ENCODE assay signal across 29 cellular contexts in genomic region chr18:6712401-6712800, GRCh38. TPM values are rescaled to one million over a fixed set of nuclear protein-coding genes. Genes with fewer than 3 reads are reported as not detected.
"Had no signal": no experiment of that assay in that cellular context is flagged by ENCODE, and none has a peak within 500 bp of the region (broad histone marks: within the 10 kb centered on the region; RNA-seq: fewer than 3 reads in every experiment).

No MANE protein-coding gene starts in this region.

- H3K27ac Mint-ChIP-seq: activated CD8-positive, alpha-beta T cell treated with anti-CD3 and anti-CD28 coated beads for 36 hours; activated T-helper 17 cell treated with anti-CD3 and anti-CD28 coated beads, Interleukin-2, amount 50 U/mL, for 72 hours; effector memory CD8-positive, alpha-beta T cell; naive B cell; nephron progenitor cell; progenitor cell of endocrine pancreas had no signal

- H3K27ac ChIP-seq: foreskin keratinocyte, left ventricle myocardium inferior, ovary, skin epidermis, testis, transverse colon had no signal

- H3K4me1 ChIP-seq: foreskin keratinocyte, left ventricle myocardium inferior, testis, transverse colon had no signal

- H3K36me3 ChIP-seq: left ventricle myocardium inferior, ovary, transverse colon had no signal

- H3K4me1 Mint-ChIP-seq: activated T-helper 17 cell treated with anti-CD3 and anti-CD28 coated beads, Interleukin-2, amount 50 U/mL, for 72 hours; naive B cell; nephron progenitor cell had no signal

- H3K27me3 Mint-ChIP-seq: activated CD8-positive, alpha-beta T cell treated with anti-CD3 and anti-CD28 coated beads for 36 hours; activated T-helper 17 cell treated with anti-CD3 and anti-CD28 coated beads, Interleukin-2, amount 50 U/mL, for 72 hours; effector memory CD8-positive, alpha-beta T cell; naive B cell had no signal

- ATAC-seq: activated CD8-positive, alpha-beta T cell treated with anti-CD3 and anti-CD28 coated beads for 36 hours; activated T-cell treated with anti-CD3 and anti-CD28 coated beads, Interleukin-2, amount 50 U/mL, for 4 hours; activated T-helper 17 cell treated with anti-CD3 and anti-CD28 coated beads, Interleukin-2, amount 50 U/mL, for 72 hours; effector memory CD8-positive, alpha-beta T cell; esophagus mucosa; foreskin keratinocyte; sciatic nerve; stimulated activated naive CD8-positive, alpha-beta T cell treated with anti-CD3 and anti-CD28 coated beads, Interleukin-15, Interleukin-2, amounts not matched to agents 100 U/mL and 50 U/mL, for 24 hours had no signal

- FAIRE-seq: astrocyte had no signal

- H3K9me3 ChIP-seq: left ventricle myocardium inferior, ovary, testis, transverse colon had no signal

- H3K9me3 Mint-ChIP-seq: activated T-cell treated with anti-CD3 and anti-CD28 coated beads, Interleukin-2, amount 50 U/mL, for 4 hours; nephron progenitor cell had no signal

- H3K36me3 Mint-ChIP-seq: naive B cell had no signal

- H3K4me3 Mint-ChIP-seq: activated CD8-positive, alpha-beta T cell treated with anti-CD3 and anti-CD28 coated beads for 36 hours; activated T-cell treated with anti-CD3 and anti-CD28 coated beads, Interleukin-2, amount 50 U/mL, for 4 hours; activated T-helper 17 cell treated with anti-CD3 and anti-CD28 coated beads, Interleukin-2, amount 50 U/mL, for 72 hours; effector memory CD8-positive, alpha-beta T cell; naive B cell; nephron progenitor cell had no signal

- H3K4me3 ChIP-seq: left ventricle myocardium inferior, lung, ovary, skin epidermis, testis, transverse colon had no signal

- DNase-seq: activated CD4-positive, alpha-beta T cell treated with anti-CD3 and anti-CD28 coated beads for 1 hour; activated CD4-positive, alpha-beta T cell treated with anti-CD3 and anti-CD28 coated beads, Interleukin-2, amount 50 U/mL, for 1 hour; activated CD8-positive, alpha-beta T cell treated with anti-CD3 and anti-CD28 coated beads for 36 hours; activated gamma-delta T cell treated with Interleukin-2 at 50 U/mL for 16 hours; activated naive CD4-positive, alpha-beta T cell treated with anti-CD3 and anti-CD28 coated beads, Interleukin-2, amount 50 U/mL, for 16 hours; activated T-cell treated with anti-CD3 and anti-CD28 coated beads, Interleukin-2, amount 50 U/mL, for 4 hours; amniotic stem cell; caudate nucleus; cortex of kidney; effector memory CD8-positive, alpha-beta T cell; foreskin keratinocyte; islet precursor cell; left ventricle myocardium inferior; naive B cell; nephron progenitor cell; ovary; stimulated activated CD4-positive, alpha-beta T cell treated with anti-CD3 and anti-CD28 coated beads, Interleukin-12 subunit alpha, Interleukin-12 subunit beta, amount 100 ng/mL, for 4 hours; stimulated activated CD4-positive, alpha-beta T cell treated with anti-CD3 and anti-CD28 coated beads, Interleukin-4, amount 100 ng/mL, for 1 hour; stimulated activated naive CD8-positive, alpha-beta T cell treated with anti-CD3 and anti-CD28 coated beads, Interleukin-15, Interleukin-2, amounts not matched to agents 100 U/mL and 50 U/mL, for 24 hours; T-helper 2 cell; testis; transverse colon had no signal

- H3K27me3 ChIP-seq: foreskin keratinocyte, ovary, testis, transverse colon had no signal

RNA-seq across cellular contexts. Expression of gene ARHGAP28, which starts 17.1 kb away (rescaled TPM):
- total RNA-seq: activated CD8-positive, alpha-beta T cell treated with anti-CD3 and anti-CD28 coated beads for 36 hours; activated T-cell treated with anti-CD3 and anti-CD28 coated beads, Interleukin-2, amount 50 U/mL, for 4 hours; activated T-helper 17 cell treated with anti-CD3 and anti-CD28 coated beads, Interleukin-2, amount 50 U/mL, for 72 hours had no signal
